1 cellular context compared by ENCODE assay signal in genomic region chr7:155205368-155206285, GRCh38.
A peak's percentile ranks its signal among the peaks of the same experiment; 100 is the strongest.
TF ChIP-seq lines count a peak whose summit lies in the region.

No MANE protein-coding gene starts in this region.

TF ChIP-seq in K562, 482 proteins besides CTCF, POLR2A, EP300 and RAD21 (continued from another document and continues in another):
- peak in 1 of 3 experiments; percentile 67; a peak in 2 of 6 replicates for TF ChIP-seq ZBTB11 (CRISPR knock-in tag; IDR thresholded peaks at IDR 0.05)
- no peak for TF ChIP-seq ZBTB8A (IDR thresholded peaks at IDR 0.05; ENCODE audit: partially characterized antibody)
- peak; percentile 100 for TF ChIP-seq BRD4 (IDR thresholded peaks at IDR 0.05)
- TF ChIP-seq ZNF347 (CRISPR knock-in tag; IDR thresholded peaks at IDR 0.05; ENCODE audit: low read depth) = no peak
- peak; percentile 75; the same call in 1 of the 2 replicates for TF ChIP-seq MYBL2 (IDR thresholded peaks at IDR 0.05; ENCODE audit: low read depth)
- no peak for TF ChIP-seq MYBL2 (CRISPR knock-in tag; IDR thresholded peaks at IDR 0.05; ENCODE audit: borderline replicate concordance)
- TF ChIP-seq CBFA2T2 (conservative IDR thresholded peaks at IDR 0.05) = peak; percentile 41
- TF ChIP-seq GATAD2A (IDR thresholded peaks at IDR 0.05) = no peak
- TF ChIP-seq SRF (CRISPR knock-in tag; IDR thresholded peaks at IDR 0.05) = peak; percentile 23 to 90; a peak in 3 of 4 replicates
- TF ChIP-seq, protein P1, sequence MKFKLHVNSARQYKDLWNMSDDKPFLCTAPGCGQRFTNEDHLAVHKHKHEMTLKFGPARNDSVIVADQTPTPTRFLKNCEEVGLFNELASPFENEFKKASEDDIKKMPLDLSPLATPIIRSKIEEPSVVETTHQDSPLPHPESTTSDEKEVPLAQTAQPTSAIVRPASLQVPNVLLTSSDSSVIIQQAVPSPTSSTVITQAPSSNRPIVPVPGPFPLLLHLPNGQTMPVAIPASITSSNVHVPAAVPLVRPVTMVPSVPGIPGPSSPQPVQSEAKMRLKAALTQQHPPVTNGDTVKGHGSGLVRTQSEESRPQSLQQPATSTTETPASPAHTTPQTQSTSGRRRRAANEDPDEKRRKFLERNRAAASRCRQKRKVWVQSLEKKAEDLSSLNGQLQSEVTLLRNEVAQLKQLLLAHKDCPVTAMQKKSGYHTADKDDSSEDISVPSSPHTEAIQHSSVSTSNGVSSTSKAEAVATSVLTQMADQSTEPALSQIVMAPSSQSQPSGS (CRISPR knock-in tag; IDR thresholded peaks at IDR 0.05) = no peak
- TF ChIP-seq, protein P2, sequence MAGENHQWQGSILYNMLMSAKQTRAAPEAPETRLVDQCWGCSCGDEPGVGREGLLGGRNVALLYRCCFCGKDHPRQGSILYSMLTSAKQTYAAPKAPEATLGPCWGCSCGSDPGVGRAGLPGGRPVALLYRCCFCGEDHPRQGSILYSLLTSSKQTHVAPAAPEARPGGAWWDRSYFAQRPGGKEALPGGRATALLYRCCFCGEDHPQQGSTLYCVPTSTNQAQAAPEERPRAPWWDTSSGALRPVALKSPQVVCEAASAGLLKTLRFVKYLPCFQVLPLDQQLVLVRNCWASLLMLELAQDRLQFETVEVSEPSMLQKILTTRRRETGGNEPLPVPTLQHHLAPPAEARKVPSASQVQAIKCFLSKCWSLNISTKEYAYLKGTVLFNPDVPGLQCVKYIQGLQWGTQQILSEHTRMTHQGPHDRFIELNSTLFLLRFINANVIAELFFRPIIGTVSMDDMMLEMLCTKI (IDR thresholded peaks at IDR 0.05; ENCODE audit: partially characterized antibody) = no peak
- peak; percentile 100 for TF ChIP-seq MAX (CRISPR knock-in tag; IDR thresholded peaks at IDR 0.05)
- no peak for TF ChIP-seq PTTG1 (tag; IDR thresholded peaks at IDR 0.05; ENCODE audit: low read depth)
- TF ChIP-seq SREBF2 (CRISPR knock-in tag; IDR thresholded peaks at IDR 0.05) = no peak
- peak; percentile 34 for TF ChIP-seq CBFB (CRISPR knock-in tag; IDR thresholded peaks at IDR 0.05)
- TF ChIP-seq ATF7 (IDR thresholded peaks at IDR 0.05) = peak; percentile 96
- peak; percentile 73 to 97 for TF ChIP-seq TEAD1 (CRISPR knock-in tag; IDR thresholded peaks at IDR 0.05)
- no peak for TF ChIP-seq COPS2 (conservative IDR thresholded peaks at IDR 0.05)
- TF ChIP-seq HEY1 (CRISPR knock-in tag; IDR thresholded peaks at IDR 0.05; ENCODE audit: borderline replicate concordance) = no peak
- TF ChIP-seq FOSL1 (tag; conservative IDR thresholded peaks at IDR 0.05) = peak; percentile 98
- peak; percentile 52; the same call in 1 of the 2 replicates for TF ChIP-seq CUX1 (CRISPR knock-in tag; IDR thresholded peaks at IDR 0.05)
- peak; percentile 96 for TF ChIP-seq JUND (IDR thresholded peaks at IDR 0.05; ENCODE audit: borderline replicate concordance, low read depth, low read length)
- peak; percentile 88; the same call in 2 of the 3 replicates for TF ChIP-seq JUND (tag; IDR thresholded peaks at IDR 0.05; ENCODE audit: borderline replicate concordance, low read depth, low read length)
- peak; percentile 84 for TF ChIP-seq ZBED1 (IDR thresholded peaks at IDR 0.05)
- TF ChIP-seq ZNF224 (CRISPR knock-in tag; IDR thresholded peaks at IDR 0.05) = peak; percentile 90
- peak in 1 of 2 experiments; percentile 93; a peak in 2 of 4 replicates for TF ChIP-seq HDAC1 (IDR thresholded peaks at IDR 0.05)
- peak; percentile 92 for TF ChIP-seq SOX6 (IDR thresholded peaks at IDR 0.05)
- peak; percentile 91 for TF ChIP-seq TBP (optimal IDR thresholded peaks at IDR 0.05; ENCODE audit: low read depth, low read length)
- peak; percentile 85 for TF ChIP-seq TRIM28 (IDR thresholded peaks at IDR 0.05)
- TF ChIP-seq KLF1 (tag; IDR thresholded peaks at IDR 0.05) = peak; percentile 28; the same call in 1 of the 2 replicates
- TF ChIP-seq HCFC1 (IDR thresholded peaks at IDR 0.05; ENCODE audit: low read depth, low read length) = peak; percentile 55
- TF ChIP-seq CREB3L1 (IDR thresholded peaks at IDR 0.05; ENCODE audit: borderline replicate concordance, low read depth) = peak; percentile 92
- TF ChIP-seq, protein P3, sequence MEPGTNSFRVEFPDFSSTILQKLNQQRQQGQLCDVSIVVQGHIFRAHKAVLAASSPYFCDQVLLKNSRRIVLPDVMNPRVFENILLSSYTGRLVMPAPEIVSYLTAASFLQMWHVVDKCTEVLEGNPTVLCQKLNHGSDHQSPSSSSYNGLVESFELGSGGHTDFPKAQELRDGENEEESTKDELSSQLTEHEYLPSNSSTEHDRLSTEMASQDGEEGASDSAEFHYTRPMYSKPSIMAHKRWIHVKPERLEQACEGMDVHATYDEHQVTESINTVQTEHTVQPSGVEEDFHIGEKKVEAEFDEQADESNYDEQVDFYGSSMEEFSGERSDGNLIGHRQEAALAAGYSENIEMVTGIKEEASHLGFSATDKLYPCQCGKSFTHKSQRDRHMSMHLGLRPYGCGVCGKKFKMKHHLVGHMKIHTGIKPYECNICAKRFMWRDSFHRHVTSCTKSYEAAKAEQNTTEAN (CRISPR knock-in tag; IDR thresholded peaks at IDR 0.05) = peak; percentile 99
- TF ChIP-seq E2F1 (CRISPR knock-in tag; IDR thresholded peaks at IDR 0.05) = peak; percentile 91
- no peak for TF ChIP-seq ZNF830 (CRISPR knock-in tag; IDR thresholded peaks at IDR 0.05)
- peak; percentile 40 for TF ChIP-seq DACH1 (IDR thresholded peaks at IDR 0.05; ENCODE audit: partially characterized antibody)
- TF ChIP-seq ZNF140 (CRISPR knock-in tag; IDR thresholded peaks at IDR 0.05) = no peak
- peak; percentile 82 to 86 for TF ChIP-seq E2F6 (IDR thresholded peaks at IDR 0.05; ENCODE audit: borderline replicate concordance in 1 of 2, extremely low read depth in 1 of 2, insufficient read depth in 1 of 2, insufficient read length in 1 of 2, low read depth in 1 of 2, low read length in 1 of 2, poor library complexity in 1 of 2, severe bottlenecking in 1 of 2)
- no peak for TF ChIP-seq U2AF1 (optimal IDR thresholded peaks at IDR 0.05; ENCODE audit: low read depth, low read length)
- TF ChIP-seq, protein P4, sequence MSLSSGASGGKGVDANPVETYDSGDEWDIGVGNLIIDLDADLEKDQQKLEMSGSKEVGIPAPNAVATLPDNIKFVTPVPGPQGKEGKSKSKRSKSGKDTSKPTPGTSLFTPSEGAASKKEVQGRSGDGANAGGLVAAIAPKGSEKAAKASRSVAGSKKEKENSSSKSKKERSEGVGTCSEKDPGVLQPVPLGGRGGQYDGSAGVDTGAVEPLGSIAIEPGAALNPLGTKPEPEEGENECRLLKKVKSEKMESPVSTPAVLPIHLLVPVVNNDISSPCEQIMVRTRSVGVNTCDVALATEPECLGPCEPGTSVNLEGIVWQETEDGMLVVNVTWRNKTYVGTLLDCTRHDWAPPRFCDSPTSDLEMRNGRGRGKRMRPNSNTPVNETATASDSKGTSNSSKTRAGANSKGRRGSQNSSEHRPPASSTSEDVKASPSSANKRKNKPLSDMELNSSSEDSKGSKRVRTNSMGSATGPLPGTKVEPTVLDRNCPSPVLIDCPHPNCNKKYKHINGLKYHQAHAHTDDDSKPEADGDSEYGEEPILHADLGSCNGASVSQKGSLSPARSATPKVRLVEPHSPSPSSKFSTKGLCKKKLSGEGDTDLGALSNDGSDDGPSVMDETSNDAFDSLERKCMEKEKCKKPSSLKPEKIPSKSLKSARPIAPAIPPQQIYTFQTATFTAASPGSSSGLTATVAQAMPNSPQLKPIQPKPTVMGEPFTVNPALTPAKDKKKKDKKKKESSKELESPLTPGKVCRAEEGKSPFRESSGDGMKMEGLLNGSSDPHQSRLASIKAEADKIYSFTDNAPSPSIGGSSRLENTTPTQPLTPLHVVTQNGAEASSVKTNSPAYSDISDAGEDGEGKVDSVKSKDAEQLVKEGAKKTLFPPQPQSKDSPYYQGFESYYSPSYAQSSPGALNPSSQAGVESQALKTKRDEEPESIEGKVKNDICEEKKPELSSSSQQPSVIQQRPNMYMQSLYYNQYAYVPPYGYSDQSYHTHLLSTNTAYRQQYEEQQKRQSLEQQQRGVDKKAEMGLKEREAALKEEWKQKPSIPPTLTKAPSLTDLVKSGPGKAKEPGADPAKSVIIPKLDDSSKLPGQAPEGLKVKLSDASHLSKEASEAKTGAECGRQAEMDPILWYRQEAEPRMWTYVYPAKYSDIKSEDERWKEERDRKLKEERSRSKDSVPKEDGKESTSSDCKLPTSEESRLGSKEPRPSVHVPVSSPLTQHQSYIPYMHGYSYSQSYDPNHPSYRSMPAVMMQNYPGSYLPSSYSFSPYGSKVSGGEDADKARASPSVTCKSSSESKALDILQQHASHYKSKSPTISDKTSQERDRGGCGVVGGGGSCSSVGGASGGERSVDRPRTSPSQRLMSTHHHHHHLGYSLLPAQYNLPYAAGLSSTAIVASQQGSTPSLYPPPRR (CRISPR knock-in tag; IDR thresholded peaks at IDR 0.05; ENCODE audit: borderline replicate concordance) = peak; percentile 60; the same call in 1 of the 2 replicates
